1 cellular context compared by ENCODE assay signal in genomic region chr19:4389064-4389375, GRCh38.
TF ChIP-seq lines count a peak whose summit lies in the region.

No MANE protein-coding gene starts in this region.

TF ChIP-seq in endothelial cell of umbilical vein, 7 proteins besides CTCF, POLR2A, EP300 and RAD21:
- no peak for TF ChIP-seq MYC (IDR thresholded peaks at IDR 0.05; ENCODE audit: low read depth, low read length)
- TF ChIP-seq FOS (IDR thresholded peaks at IDR 0.05; ENCODE audit: borderline replicate concordance, insufficient read depth, low read length) = no peak
- TF ChIP-seq MAX (IDR thresholded peaks at IDR 0.05; ENCODE audit: insufficient read depth, insufficient read length) = no peak
- no peak for TF ChIP-seq EZH2 (IDR thresholded peaks at IDR 0.05; ENCODE audit: borderline replicate concordance, low read depth, low read length, severe bottlenecking)
- TF ChIP-seq POLR2AphosphoS5 (IDR thresholded peaks at IDR 0.05; ENCODE audit: insufficient read depth, low read depth, low read length) = no peak
- no peak for TF ChIP-seq JUN (IDR thresholded peaks at IDR 0.05; ENCODE audit: borderline replicate concordance, insufficient read depth, insufficient read length, low read depth)
- TF ChIP-seq GATA2 (IDR thresholded peaks at IDR 0.05; ENCODE audit: insufficient read depth, insufficient read length, low read depth, low read length) = no peak
